1 cellular context compared by ENCODE assay signal in genomic region chr11:71266114-71266833, GRCh38.
TF ChIP-seq lines count a peak whose summit lies in the region.

No MANE protein-coding gene starts in this region.

TF ChIP-seq in IMR-90, 13 proteins besides CTCF, POLR2A, EP300 and RAD21:
- TF ChIP-seq MAZ (IDR thresholded peaks at IDR 0.05; ENCODE audit: borderline replicate concordance, low read depth, low read length) = no peak
- no peak for TF ChIP-seq CHD1 (IDR thresholded peaks at IDR 0.05; ENCODE audit: low read depth, low read length)
- TF ChIP-seq RCOR1 (IDR thresholded peaks at IDR 0.05; ENCODE audit: insufficient replicate concordance, low read length) = no peak
- no peak for TF ChIP-seq SMC3 (IDR thresholded peaks at IDR 0.05; ENCODE audit: low read depth, low read length)
- TF ChIP-seq CEBPB (IDR thresholded peaks at IDR 0.05; ENCODE audit: low read depth, low read length) = no peak
- TF ChIP-seq NFE2L2 (IDR thresholded peaks at IDR 0.05; ENCODE audit: low read depth, low read length) = no peak
